Comparison of ENCODE assay signal across 9 cellular contexts in the genomic region with DNA sequence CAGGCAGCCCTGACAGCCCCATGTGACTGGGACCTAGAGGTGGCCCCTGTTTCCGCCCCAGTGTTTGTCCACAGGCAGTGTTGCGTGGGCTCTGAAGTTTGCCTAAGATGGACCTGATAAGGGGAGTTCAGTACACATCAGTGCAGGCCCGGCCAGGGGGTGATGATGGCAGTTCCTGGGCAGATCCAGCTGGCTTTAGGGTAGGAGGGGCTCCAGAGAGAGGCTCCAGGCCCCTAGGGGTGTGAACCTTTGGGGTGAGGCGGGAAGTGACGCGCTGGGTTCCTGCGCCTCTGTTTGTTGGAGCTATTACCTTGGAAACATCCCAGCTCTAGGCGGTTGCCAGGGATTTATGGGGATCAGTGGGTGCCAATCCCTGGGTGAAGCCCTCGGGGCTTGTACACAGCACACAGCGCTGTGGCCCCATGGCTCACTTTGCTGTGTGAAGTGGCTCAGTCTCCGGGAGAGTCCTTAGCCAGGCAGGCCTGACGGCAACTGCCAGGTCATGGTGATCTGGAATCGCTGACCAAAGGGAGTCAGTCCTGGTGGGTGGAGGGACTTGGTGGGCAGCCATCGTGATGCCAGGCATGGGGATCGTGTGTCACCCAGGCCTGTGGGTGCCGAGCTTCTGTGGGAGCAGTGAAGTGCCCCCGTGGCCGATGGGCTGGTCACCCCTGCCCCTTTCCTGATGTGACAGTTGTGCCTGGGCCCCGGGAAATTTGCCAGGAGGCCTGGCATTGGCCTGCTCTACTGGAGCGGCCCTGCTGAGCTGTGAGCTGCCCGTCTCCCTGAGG.
A peak's percentile ranks its signal among the peaks of the same experiment; 100 is the strongest.
DNase-seq lines count a peak whose midpoint lies in the region; ATAC-seq and TF ChIP-seq lines count a peak whose summit lies in the region.
"Had no signal": no experiment of that assay in that cellular context is flagged by ENCODE, and none has a peak within 500 bp of the region (broad histone marks: within the 10 kb centered on the region; RNA-seq: fewer than 3 reads in every experiment).

No MANE protein-coding gene starts in this region.

- H3K9me3 Mint-ChIP-seq in activated naive CD8-positive, alpha-beta T cell treated with anti-CD3 and anti-CD28 coated beads, Interleukin-2, amount 50 U/mL, for 24 hours, result no peaks in the 10 kb centered on the region
- H3K9me3 Mint-ChIP-seq: CD8-positive, alpha-beta T cell had no signal

- peaks cover 47% of the 10 kb centered on the region for H3K4me1 ChIP-seq in lower lobe of right lung

- no peaks in the 10 kb centered on the region for H3K9me3 ChIP-seq in lower lobe of right lung

- H3K27ac ChIP-seq in lower lobe of right lung, result peak overlapping the region; percentile 70

- intact Hi-C loops in lower lobe of right lung (cut with DNase I), result no loop called here

- no peaks in the 10 kb centered on the region for H3K36me3 Mint-ChIP-seq in activated naive CD8-positive, alpha-beta T cell treated with anti-CD3 and anti-CD28 coated beads, Interleukin-2, amount 50 U/mL, for 24 hours (ENCODE audit: low read depth)
- H3K36me3 Mint-ChIP-seq: CD8-positive, alpha-beta T cell had no signal

- H3K27me3 ChIP-seq in lower lobe of right lung (ENCODE audit: low read depth), result peaks cover 7% of the 10 kb centered on the region

- no peaks in the 10 kb centered on the region for H3K36me3 ChIP-seq in lower lobe of right lung

- H3K27me3 Mint-ChIP-seq in activated naive CD8-positive, alpha-beta T cell treated with anti-CD3 and anti-CD28 coated beads, Interleukin-2, amount 50 U/mL, for 24 hours, result peaks cover 11% of the 10 kb centered on the region

- peak; percentile 77 to 84 for ATAC-seq in lower lobe of right lung
- ATAC-seq in activated naive CD8-positive, alpha-beta T cell treated with anti-CD3 and anti-CD28 coated beads, Interleukin-2, amount 50 U/mL, for 24 hours, result no peak
- ATAC-seq: CD8-positive, alpha-beta T cell had no signal

- H3K4me1 Mint-ChIP-seq in activated naive CD8-positive, alpha-beta T cell treated with anti-CD3 and anti-CD28 coated beads, Interleukin-2, amount 50 U/mL, for 24 hours, result peaks cover 10% of the 10 kb centered on the region

- DNase-seq in A172 (ENCODE audit: low spot score) (peak; percentile 99), LoVo (ENCODE audit: low spot score) (peak; percentile 93), T47D (ENCODE audit: low read depth in 1 of 2, low spot score in 1 of 2) (peak; percentile 84 to 100), lower lobe of right lung (peak; percentile 82), NCI-H2227 treated with DMSO at 0.1 percent for 48 hours (lab: John Stamatoyannopoulos, UW) (no peak), NCI-H1930 (lab: John Stamatoyannopoulos, UW) (no peak)
- DNase-seq in activated CD8-positive, alpha-beta memory T cell treated with anti-CD3 and anti-CD28 coated beads, Interleukin-2, amount 50 U/mL, for 48 hours, result no peak
- no peak for DNase-seq in activated naive CD8-positive, alpha-beta T cell treated with anti-CD3 and anti-CD28 coated beads, Interleukin-2, amount 50 U/mL, for 24 hours
- DNase-seq: CD8-positive, alpha-beta T cell had no signal

- no peak overlapping the region for H3K27ac Mint-ChIP-seq in activated naive CD8-positive, alpha-beta T cell treated with anti-CD3 and anti-CD28 coated beads, Interleukin-2, amount 50 U/mL, for 24 hours
- H3K27ac Mint-ChIP-seq: CD8-positive, alpha-beta T cell had no signal

- in situ Hi-C loops in T47D (cut with HindIII; ENCODE audit: low pct_unique_long_range_greater_than_20kb, low sequenced_read_pairs), result no loop called here

- no peak overlapping the region for H3K4me3 ChIP-seq in lower lobe of right lung

- H3K4me3 Mint-ChIP-seq in activated naive CD8-positive, alpha-beta T cell treated with anti-CD3 and anti-CD28 coated beads, Interleukin-2, amount 50 U/mL, for 24 hours, result no peak overlapping the region
- H3K4me3 Mint-ChIP-seq: CD8-positive, alpha-beta T cell had no signal

- TF ChIP-seq CTCF in lower lobe of right lung (IDR thresholded peaks at IDR 0.05), result no peak

Comparison
In these comparisons a context has a peak if more than half of its experiments do, and no peak if none do; other contexts are left out.
1. DNase-seq: peak in A172 (single experiment), LoVo (single experiment), T47D (2 of 2) and lower lobe of right lung (single experiment); none in NCI-H2227 treated with DMSO at 0.1 percent for 48 hours (single experiment), NCI-H1930 (0 of 2), activated CD8-positive, alpha-beta memory T cell treated with anti-CD3 and anti-CD28 coated beads, Interleukin-2, amount 50 U/mL, for 48 hours (single experiment) and activated naive CD8-positive, alpha-beta T cell treated with anti-CD3 and anti-CD28 coated beads, Interleukin-2, amount 50 U/mL, for 24 hours (single experiment).